In genomic region chr1:59908682-59909081, GRCh38 we compare ENCODE assay signal across 22 cellular contexts. TPM values are rescaled to one million over a fixed set of nuclear protein-coding genes. Genes with fewer than 3 reads are reported as not detected.
DNase-seq lines count a peak whose midpoint lies in the region; ATAC-seq, FAIRE-seq and TF ChIP-seq lines count a peak whose summit lies in the region.
"Had no signal": no experiment of that assay in that cellular context is flagged by ENCODE, and none has a peak within 500 bp of the region (broad histone marks: within the 10 kb centered on the region; RNA-seq: fewer than 3 reads in every experiment).

No MANE protein-coding gene starts in this region.

- H3K4me1 Mint-ChIP-seq in activated CD8-positive, alpha-beta memory T cell treated with anti-CD3 and anti-CD28 coated beads, Interleukin-2, amount 10 ng/mL, durations not matched to agents 7 days and 5 days = no peaks in the 10 kb centered on the region
- H3K4me1 Mint-ChIP-seq: CD4-positive, alpha-beta memory T cell had no signal

- H3K27ac ChIP-seq in liver (ENCODE audit: low read depth in 1 of 2, low read length in 2 of 2) (peak overlapping the region; percentile 54 to 67), small intestine (ENCODE audit: low read depth in 1 of 2, low read length in 1 of 2) (no peak overlapping the region), brain microvascular endothelial cell (no peak overlapping the region)
- H3K27ac ChIP-seq: GM23248 had no signal

- intact Hi-C loops in left colon (cut with DNase I, micrococcal nuclease) = no loop called here

- no peaks in the 10 kb centered on the region for H3K9me3 ChIP-seq in liver (ENCODE audit: control insufficient read depth in 4 of 4, low read length in 3 of 4)
- H3K9me3 ChIP-seq in small intestine (ENCODE audit: control insufficient read depth, low read depth) = no peaks in the 10 kb centered on the region

- no peak for TF ChIP-seq CTCF in bronchial epithelial cell (IDR thresholded peaks at IDR 0.05; ENCODE audit: insufficient read depth, low read length, severe bottlenecking)
- TF ChIP-seq CTCF in liver (IDR thresholded peaks at IDR 0.05; ENCODE audit: low read depth, low read length, missing input control) = no peak
- TF ChIP-seq CTCF in brain microvascular endothelial cell (IDR thresholded peaks at IDR 0.05; ENCODE audit: low read depth, low read length, missing control alignments) = no peak

- H3K27me3 Mint-ChIP-seq in activated CD8-positive, alpha-beta memory T cell treated with anti-CD3 and anti-CD28 coated beads, Interleukin-2, amount 10 ng/mL, durations not matched to agents 7 days and 5 days = no peaks in the 10 kb centered on the region

- peak; percentile 94 for ATAC-seq in left colon
- no peak for ATAC-seq in activated CD8-positive, alpha-beta memory T cell treated with anti-CD3 and anti-CD28 coated beads, Interleukin-2, amount 10 ng/mL, durations not matched to agents 7 days and 5 days

- no peaks in the 10 kb centered on the region for H3K36me3 ChIP-seq in bronchial epithelial cell (ENCODE audit: control insufficient read depth, insufficient read depth, low read length)
- peaks cover 1 to 32% (median 19%) of the 10 kb centered on the region in 4 donors for H3K36me3 ChIP-seq in liver (ENCODE audit: control insufficient read depth in 4 of 4, insufficient read depth in 3 of 4, low read depth in 1 of 4, low read length in 3 of 4)
- H3K36me3 ChIP-seq in small intestine (ENCODE audit: control insufficient read depth in 2 of 2, insufficient read depth in 2 of 2, low read length in 2 of 2) = peaks cover 0 to 10% of the 10 kb centered on the region in 2 donors
- no peaks in the 10 kb centered on the region for H3K36me3 ChIP-seq in brain microvascular endothelial cell (replicated peaks)

- CTCF ChIA-PET in activated CD8-positive, alpha-beta memory T cell treated with anti-CD3 and anti-CD28 coated beads, Interleukin-2, amount 10 ng/mL, durations not matched to agents 7 days and 5 days (lab: Charles Lee) = no interaction called here

- no peak overlapping the region for H3K9ac ChIP-seq in liver (ENCODE audit: low read depth in 1 of 2, low read length in 2 of 2)
- H3K9ac ChIP-seq: GM23248 had no signal

- no peak overlapping the region for H3K4me3 Mint-ChIP-seq in activated CD8-positive, alpha-beta memory T cell treated with anti-CD3 and anti-CD28 coated beads, Interleukin-2, amount 10 ng/mL, durations not matched to agents 7 days and 5 days
- H3K4me3 Mint-ChIP-seq: CD4-positive, alpha-beta memory T cell had no signal

- H3K27ac Mint-ChIP-seq in activated CD8-positive, alpha-beta memory T cell treated with anti-CD3 and anti-CD28 coated beads, Interleukin-2, amount 10 ng/mL, durations not matched to agents 7 days and 5 days = no peak overlapping the region
- H3K27ac Mint-ChIP-seq: CD4-positive, alpha-beta memory T cell had no signal

- H3K27me3 ChIP-seq in bronchial epithelial cell (ENCODE audit: control insufficient read depth, insufficient read depth, low read length) (no peaks in the 10 kb centered on the region), liver (ENCODE audit: control insufficient read depth in 4 of 4, insufficient read depth in 4 of 4, low read length in 3 of 4) (no peaks in the 10 kb centered on the region), small intestine (ENCODE audit: control insufficient read depth in 2 of 2, insufficient read depth in 2 of 2, low read length in 2 of 2) (no peaks in the 10 kb centered on the region), brain microvascular endothelial cell (replicated peaks) (no peaks in the 10 kb centered on the region)

- peak; percentile 53 to 58 for TF ChIP-seq RAD21 in liver (IDR thresholded peaks at IDR 0.05)

- peak; percentile 80 for FAIRE-seq in bronchial epithelial cell (lab: Jason Lieb, UNC)
- no peak for FAIRE-seq in small intestine (lab: Jason Lieb, UNC)
- FAIRE-seq: GM12892, GM19239, H1 had no signal

- DNase-seq in bronchial epithelial cell (ENCODE audit: low read depth) (no peak), left colon (no peak), small intestine (peak; percentile 91), iPS-NIHi7 (ENCODE audit: extremely low spot score) (no peak), brain microvascular endothelial cell (no peak)
- DNase-seq in activated CD8-positive, alpha-beta memory T cell treated with anti-CD3 and anti-CD28 coated beads, Interleukin-2, amount 10 ng/mL, durations not matched to agents 7 days and 5 days = no peak
- DNase-seq: C1 segment of cervical spinal cord; Calu3; CD4-positive, alpha-beta memory T cell; COR-L47; DMS53; DMS79 treated with DMSO at 0.1 percent for 48 hours; GF-D8; GM23248; H7; HCEC 1CT had no signal

- peaks cover 4 to 32% (median 12%) of the 10 kb centered on the region in 4 donors for H3K4me1 ChIP-seq in liver (ENCODE audit: control insufficient read depth in 4 of 4, insufficient read depth in 4 of 4, low read length in 3 of 4)
- peaks cover 0 to 4% of the 10 kb centered on the region in 2 donors for H3K4me1 ChIP-seq in small intestine (ENCODE audit: control insufficient read depth in 2 of 2, insufficient read depth in 1 of 2, low read depth in 1 of 2, low read length in 1 of 2)

- H3K9me3 Mint-ChIP-seq in activated CD8-positive, alpha-beta memory T cell treated with anti-CD3 and anti-CD28 coated beads, Interleukin-2, amount 10 ng/mL, durations not matched to agents 7 days and 5 days (ENCODE audit: low read depth) = no peaks in the 10 kb centered on the region
- H3K9me3 Mint-ChIP-seq: CD4-positive, alpha-beta memory T cell had no signal

- peaks cover 8% of the 10 kb centered on the region for H3K36me3 Mint-ChIP-seq in activated CD8-positive, alpha-beta memory T cell treated with anti-CD3 and anti-CD28 coated beads, Interleukin-2, amount 10 ng/mL, durations not matched to agents 7 days and 5 days
- H3K36me3 Mint-ChIP-seq: CD4-positive, alpha-beta memory T cell had no signal

- WGBS in liver = 39% methylated on average over 2 of the region's 2 CpGs
- 36 to 76% (median 50%) methylated on average over 2 of the region's 2 CpGs for WGBS in small intestine, 3 donors

- H3K4me3 ChIP-seq in bronchial epithelial cell (ENCODE audit: low read depth, low read length) (no peak overlapping the region), liver (ENCODE audit: low read depth in 1 of 3, low read length in 3 of 3) (no peak overlapping the region), small intestine (ENCODE audit: low read depth in 1 of 2, low read length in 2 of 2) (no peak overlapping the region), brain microvascular endothelial cell (ENCODE audit: low read depth, low read length) (no peak overlapping the region)
- H3K4me3 ChIP-seq: GM23248 had no signal

- in situ Hi-C loops in brain microvascular endothelial cell (cut with HindIII; ENCODE audit: low pct_ligation_motif_present, low sequenced_read_pairs) = no loop called here

TF ChIP-seq in liver, 16 proteins besides CTCF, POLR2A, EP300 and RAD21 (continues in another document):
- peak; percentile 67 for TF ChIP-seq FOXA2 (IDR thresholded peaks at IDR 0.05)
- TF ChIP-seq JUND (IDR thresholded peaks at IDR 0.05) = peak; percentile 64 to 86
- peak; percentile 91 for TF ChIP-seq MAX (IDR thresholded peaks at IDR 0.05)
- TF ChIP-seq FOXA1 (IDR thresholded peaks at IDR 0.05) = peak; percentile 76
- peak in 1 of 2 donors; percentile 72 for TF ChIP-seq EGR1 (IDR thresholded peaks at IDR 0.05; ENCODE audit: low read depth in 2 of 2)
- TF ChIP-seq TAF1 (conservative IDR thresholded peaks at IDR 0.05) = no peak
- peak in 1 of 2 donors; percentile 46 for TF ChIP-seq GABPA (IDR thresholded peaks at IDR 0.05 in 1 of 2, conservative IDR thresholded peaks at IDR 0.05 in 1 of 2)
- TF ChIP-seq RXRA (IDR thresholded peaks at IDR 0.05) = peak; percentile 99 to 100
- TF ChIP-seq HNF4G (IDR thresholded peaks at IDR 0.05) = peak; percentile 99
- TF ChIP-seq NR2F2 (IDR thresholded peaks at IDR 0.05) = peak; percentile 74
- peak; percentile 87 for TF ChIP-seq ZBTB33 (IDR thresholded peaks at IDR 0.05)
- peak; percentile 68 for TF ChIP-seq ATF3 (IDR thresholded peaks at IDR 0.05)
- peak; percentile 96 for TF ChIP-seq YY1 (IDR thresholded peaks at IDR 0.05)
- TF ChIP-seq SP1 (IDR thresholded peaks at IDR 0.05) = peak; percentile 100

RNA-seq across cellular contexts. Expression of gene CYP2J2, which starts 17.9 kb away (rescaled TPM):
- total RNA-seq in bronchial epithelial cell = 0.53 and 1.3 TPM in 2 replicates
- total RNA-seq in left colon = 10 to 100 TPM; 31.1 to 61.6 TPM
- total RNA-seq in liver = 10 to 100 TPM; 29.4 to 70.0 TPM
- polyA plus RNA-seq in liver = 10 to 100 TPM; 47.8 to 77.9 TPM
- 10 to 100 TPM; 24.2 to 87.4 (median 48.4) TPM for polyA plus RNA-seq in small intestine
- total RNA-seq in activated CD8-positive, alpha-beta memory T cell treated with anti-CD3 and anti-CD28 coated beads, Interleukin-2, amount 10 ng/mL, durations not matched to agents 7 days and 5 days = 1 to 10 TPM; 2.2 to 4.5 TPM
- total RNA-seq: A172, G401, GM23248 had no signal
- polyA plus RNA-seq: GM23248 had no signal

Comparison
In these comparisons a context has a peak if more than half of its experiments do, and no peak if none do; other contexts are left out.
1. H3K27ac ChIP-seq: peak in liver (2 of 2); none in small intestine (0 of 2) and brain microvascular endothelial cell (single experiment).
2. RNA of gene CYP2J2, which starts 17.9 kb away (total RNA-seq): 29.4 to 70.0 TPM in liver and 31.1 to 61.6 TPM in left colon; 2.2 to 4.5 TPM in activated CD8-positive, alpha-beta memory T cell treated with anti-CD3 and anti-CD28 coated beads, Interleukin-2, amount 10 ng/mL, durations not matched to agents 7 days and 5 days and 0.53 to 1.3 TPM in bronchial epithelial cell; every median in the first group is over 4 times any median in the second.